In the genomic region with DNA sequence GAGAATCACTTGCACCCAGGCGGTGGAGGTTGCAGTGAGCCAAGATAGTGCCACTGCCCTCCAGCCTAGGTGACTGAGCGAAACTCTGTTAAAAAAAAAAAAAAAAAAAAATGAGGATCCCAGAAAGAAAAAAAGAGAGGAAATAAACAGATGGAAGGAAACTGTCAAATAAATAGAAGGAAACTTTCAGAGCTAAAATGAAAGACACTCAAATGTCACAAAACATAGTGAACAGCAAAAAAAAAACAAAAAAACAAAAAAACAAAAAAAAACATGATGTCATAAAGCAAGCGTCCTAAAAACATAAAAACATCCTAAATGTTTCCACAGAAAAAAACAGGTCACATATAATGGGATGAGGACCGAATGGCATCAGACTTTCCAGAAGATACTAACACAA, we compare ENCODE assay signal across 1 cellular context.
TF ChIP-seq lines count a peak whose summit lies in the region.

No MANE protein-coding gene starts in this region.

TF ChIP-seq in GM23338, 12 proteins besides CTCF, POLR2A, EP300 and RAD21 (continued from another document):
- TF ChIP-seq, protein P1, sequence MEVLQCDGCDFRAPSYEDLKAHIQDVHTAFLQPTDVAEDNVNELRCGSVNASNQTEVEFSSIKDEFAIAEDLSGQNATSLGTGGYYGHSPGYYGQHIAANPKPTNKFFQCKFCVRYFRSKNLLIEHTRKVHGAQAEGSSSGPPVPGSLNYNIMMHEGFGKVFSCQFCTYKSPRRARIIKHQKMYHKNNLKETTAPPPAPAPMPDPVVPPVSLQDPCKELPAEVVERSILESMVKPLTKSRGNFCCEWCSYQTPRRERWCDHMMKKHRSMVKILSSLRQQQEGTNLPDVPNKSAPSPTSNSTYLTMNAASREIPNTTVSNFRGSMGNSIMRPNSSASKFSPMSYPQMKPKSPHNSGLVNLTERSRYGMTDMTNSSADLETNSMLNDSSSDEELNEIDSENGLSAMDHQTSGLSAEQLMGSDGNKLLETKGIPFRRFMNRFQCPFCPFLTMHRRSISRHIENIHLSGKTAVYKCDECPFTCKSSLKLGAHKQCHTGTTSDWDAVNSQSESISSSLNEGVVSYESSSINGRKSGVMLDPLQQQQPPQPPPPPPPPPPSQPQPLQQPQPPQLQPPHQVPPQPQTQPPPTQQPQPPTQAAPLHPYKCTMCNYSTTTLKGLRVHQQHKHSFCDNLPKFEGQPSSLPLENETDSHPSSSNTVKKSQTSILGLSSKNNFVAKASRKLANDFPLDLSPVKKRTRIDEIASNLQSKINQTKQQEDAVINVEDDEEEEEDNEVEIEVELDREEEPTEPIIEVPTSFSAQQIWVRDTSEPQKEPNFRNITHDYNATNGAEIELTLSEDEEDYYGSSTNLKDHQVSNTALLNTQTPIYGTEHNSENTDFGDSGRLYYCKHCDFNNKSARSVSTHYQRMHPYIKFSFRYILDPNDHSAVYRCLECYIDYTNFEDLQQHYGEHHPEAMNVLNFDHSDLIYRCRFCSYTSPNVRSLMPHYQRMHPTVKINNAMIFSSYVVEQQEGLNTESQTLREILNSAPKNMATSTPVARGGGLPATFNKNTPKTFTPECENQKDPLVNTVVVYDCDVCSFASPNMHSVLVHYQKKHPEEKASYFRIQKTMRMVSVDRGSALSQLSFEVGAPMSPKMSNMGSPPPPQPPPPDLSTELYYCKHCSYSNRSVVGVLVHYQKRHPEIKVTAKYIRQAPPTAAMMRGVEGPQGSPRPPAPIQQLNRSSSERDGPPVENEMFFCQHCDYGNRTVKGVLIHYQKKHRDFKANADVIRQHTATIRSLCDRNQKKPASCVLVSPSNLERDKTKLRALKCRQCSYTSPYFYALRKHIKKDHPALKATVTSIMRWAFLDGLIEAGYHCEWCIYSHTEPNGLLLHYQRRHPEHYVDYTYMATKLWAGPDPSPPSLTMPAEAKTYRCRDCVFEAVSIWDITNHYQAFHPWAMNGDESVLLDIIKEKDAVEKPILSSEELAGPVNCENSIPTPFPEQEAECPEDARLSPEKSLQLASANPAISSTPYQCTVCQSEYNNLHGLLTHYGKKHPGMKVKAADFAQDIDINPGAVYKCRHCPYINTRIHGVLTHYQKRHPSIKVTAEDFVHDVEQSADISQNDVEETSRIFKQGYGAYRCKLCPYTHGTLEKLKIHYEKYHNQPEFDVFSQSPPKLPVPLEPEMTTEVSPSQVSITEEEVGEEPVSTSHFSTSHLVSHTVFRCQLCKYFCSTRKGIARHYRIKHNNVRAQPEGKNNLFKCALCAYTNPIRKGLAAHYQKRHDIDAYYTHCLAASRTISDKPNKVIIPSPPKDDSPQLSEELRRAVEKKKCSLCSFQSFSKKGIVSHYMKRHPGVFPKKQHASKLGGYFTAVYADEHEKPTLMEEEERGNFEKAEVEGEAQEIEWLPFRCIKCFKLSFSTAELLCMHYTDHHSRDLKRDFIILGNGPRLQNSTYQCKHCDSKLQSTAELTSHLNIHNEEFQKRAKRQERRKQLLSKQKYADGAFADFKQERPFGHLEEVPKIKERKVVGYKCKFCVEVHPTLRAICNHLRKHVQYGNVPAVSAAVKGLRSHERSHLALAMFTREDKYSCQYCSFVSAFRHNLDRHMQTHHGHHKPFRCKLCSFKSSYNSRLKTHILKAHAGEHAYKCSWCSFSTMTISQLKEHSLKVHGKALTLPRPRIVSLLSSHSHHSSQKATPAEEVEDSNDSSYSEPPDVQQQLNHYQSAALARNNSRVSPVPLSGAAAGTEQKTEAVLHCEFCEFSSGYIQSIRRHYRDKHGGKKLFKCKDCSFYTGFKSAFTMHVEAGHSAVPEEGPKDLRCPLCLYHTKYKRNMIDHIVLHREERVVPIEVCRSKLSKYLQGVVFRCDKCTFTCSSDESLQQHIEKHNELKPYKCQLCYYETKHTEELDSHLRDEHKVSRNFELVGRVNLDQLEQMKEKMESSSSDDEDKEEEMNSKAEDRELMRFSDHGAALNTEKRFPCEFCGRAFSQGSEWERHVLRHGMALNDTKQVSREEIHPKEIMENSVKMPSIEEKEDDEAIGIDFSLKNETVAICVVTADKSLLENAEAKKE (CRISPR knock-in tag; IDR thresholded peaks at IDR 0.05): no peak
- TF ChIP-seq ZNF114 (CRISPR knock-in tag; IDR thresholded peaks at IDR 0.05): no peak
- TF ChIP-seq ZNF331 (CRISPR knock-in tag; IDR thresholded peaks at IDR 0.05; ENCODE audit: low read depth): no peak
TF ChIP-seq in GM23338: peak in this region for 0.
